22 cellular contexts compared by ENCODE assay signal in the genomic region with DNA sequence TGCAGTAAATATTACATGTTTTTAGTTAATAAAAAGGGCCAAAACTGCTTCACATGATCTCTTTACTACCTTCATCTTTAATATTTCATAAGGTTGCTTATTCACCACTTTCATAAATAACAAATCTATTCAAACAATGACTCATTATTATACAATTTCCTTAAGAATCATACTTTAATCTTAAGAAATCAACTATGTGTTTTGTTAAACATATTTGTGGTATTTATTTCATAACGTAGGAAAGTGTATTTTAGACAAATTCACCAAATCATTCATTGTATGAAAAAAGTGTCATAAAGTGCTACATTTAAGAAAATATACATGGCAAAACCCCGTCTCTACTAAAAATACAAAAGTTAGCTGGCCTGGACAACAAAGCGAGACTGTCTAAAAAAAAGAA.
A peak's percentile ranks its signal among the peaks of the same experiment; 100 is the strongest.
DNase-seq lines count a peak whose midpoint lies in the region; ATAC-seq and TF ChIP-seq lines count a peak whose summit lies in the region.
"Had no signal": no experiment of that assay in that cellular context is flagged by ENCODE, and none has a peak within 500 bp of the region (broad histone marks: within the 10 kb centered on the region; RNA-seq: fewer than 3 reads in every experiment).

No MANE protein-coding gene starts in this region.

- POLR2A ChIA-PET in MCF 10A (lab: Yijun Ruan, JAX) = interaction anchor here (1.5 to 2.7 kb wide), 5 partner anchors 23 to 89 kb away, joined by 4 to 11 read pairs (median 6); no protein-coding TSS in a partner anchor
- POLR2A ChIA-PET in GM10248 (lab: Yijun Ruan, JAX) = no interaction called here

- CTCF ChIA-PET in MCF 10A (lab: Yijun Ruan, JAX) (no interaction called here), GM10248 (lab: Yijun Ruan, JAX) (no interaction called here)

- peaks cover 13% of the 10 kb centered on the region for H3K9me3 Mint-ChIP-seq in MCF 10A (ENCODE audit: unreplicated experiment)

- TF ChIP-seq POLR2A in breast epithelium (IDR thresholded peaks at IDR 0.05) = no peak

- TF ChIP-seq CTCF in MCF 10A (IDR thresholded peaks at IDR 0.05; ENCODE audit: unreplicated experiment) (no peak), breast epithelium (IDR thresholded peaks at IDR 0.05) (no peak), astrocyte of the spinal cord (IDR thresholded peaks at IDR 0.05; ENCODE audit: low read depth, low read length) (no peak), fibroblast of pulmonary artery (IDR thresholded peaks at IDR 0.05; ENCODE audit: low read length, missing control alignments) (no peak), GM10248 (IDR thresholded peaks at IDR 0.05; ENCODE audit: control extremely low read depth, extremely low read depth, low read depth, missing control alignments) (no peak)

- in situ Hi-C loops in astrocyte of the spinal cord (cut with HindIII; ENCODE audit: low sequenced_read_pairs) = no loop called here

- no peak overlapping the region for H3K27ac ChIP-seq in breast epithelium
- H3K27ac ChIP-seq: prostate gland had no signal

- H3K36me3 ChIP-seq in breast epithelium = no peaks in the 10 kb centered on the region
- H3K36me3 ChIP-seq: prostate gland had no signal

- H3K4me3 ChIP-seq in breast epithelium (no peak overlapping the region), astrocyte of the spinal cord (ENCODE audit: low read depth, low read length) (no peak overlapping the region), fibroblast of pulmonary artery (replicated peaks; ENCODE audit: low read depth, low read length) (no peak overlapping the region)
- H3K4me3 ChIP-seq: GM23338, prostate gland had no signal

- no peaks in the 10 kb centered on the region for H3K9me3 ChIP-seq in breast epithelium
- H3K9me3 ChIP-seq: prostate gland had no signal

- H3K4me3 Mint-ChIP-seq in MCF 10A (ENCODE audit: unreplicated experiment) = peak overlapping the region; percentile 56
- H3K4me3 Mint-ChIP-seq: effector memory CD8-positive, alpha-beta T cell; GM23338; natural killer cell; stimulated activated naive B cell treated with anti-CD40 and anti-IgM and Interleukin-4, amounts not matched to agents 10 μg/mL and 1 μg/mL and 100 μg/mL, for 72 hours had no signal

- DNase-seq in MCF 10A (ENCODE audit: unreplicated experiment) (peak; percentile 70), breast epithelium (ENCODE audit: low spot score in 2 of 2) (no peak), astrocyte of the spinal cord (ENCODE audit: low read depth, low spot score) (peak; percentile 54), fibroblast of pulmonary artery (ENCODE audit: low read depth) (peak; percentile 75), RPMI8226 (no peak), GM10248 (ENCODE audit: extremely low spot score) (no peak)
- DNase-seq: 8988T; activated CD8-positive, alpha-beta memory T cell treated with anti-CD3 and anti-CD28 coated beads, Interleukin-2, amount 50 U/mL, for 48 hours; activated naive CD4-positive, alpha-beta T cell treated with Interleukin-2 at 50 U/mL for 16 hours; caudate nucleus; effector memory CD8-positive, alpha-beta T cell; glutamatergic neuron; mesenchymal stem cell; natural killer cell; NCI-H1436 treated with DMSO at 0.1 percent for 48 hours; NCI-H2227 treated with DMSO at 0.1 percent for 48 hours; stimulated activated naive B cell treated with anti-CD40 and anti-IgM and Interleukin-4, amounts not matched to agents 10 μg/mL and 1 μg/mL and 100 μg/mL, for 72 hours; trophoblast cell had no signal

- peaks cover 39% of the 10 kb centered on the region for H3K4me1 Mint-ChIP-seq in MCF 10A (ENCODE audit: insufficient read depth, unreplicated experiment)
- H3K4me1 Mint-ChIP-seq: GM23338; natural killer cell; stimulated activated naive B cell treated with anti-CD40 and anti-IgM and Interleukin-4, amounts not matched to agents 10 μg/mL and 1 μg/mL and 100 μg/mL, for 72 hours had no signal

- H3K27me3 ChIP-seq in breast epithelium = no peaks in the 10 kb centered on the region

- H3K36me3 Mint-ChIP-seq in MCF 10A (ENCODE audit: insufficient read depth, unreplicated experiment) = no peaks in the 10 kb centered on the region
- H3K36me3 Mint-ChIP-seq: natural killer cell; stimulated activated naive B cell treated with anti-CD40 and anti-IgM and Interleukin-4, amounts not matched to agents 10 μg/mL and 1 μg/mL and 100 μg/mL, for 72 hours had no signal

- H3K27ac Mint-ChIP-seq in MCF 10A (ENCODE audit: low read depth, unreplicated experiment) = peak overlapping the region; percentile 95
- H3K27ac Mint-ChIP-seq: effector memory CD8-positive, alpha-beta T cell; GM23338; natural killer cell; stimulated activated naive B cell treated with anti-CD40 and anti-IgM and Interleukin-4, amounts not matched to agents 10 μg/mL and 1 μg/mL and 100 μg/mL, for 72 hours had no signal

- intact Hi-C loops in MCF 10A (cut with micrococcal nuclease) (loop anchor here (1.0 kb wide), 1 partner anchor 56 kb away; no protein-coding TSS in a partner anchor), breast epithelium (cut with DNase I; ENCODE audit: low total_unique reads) (no loop called here)

- no peaks in the 10 kb centered on the region for H3K4me1 ChIP-seq in breast epithelium
- H3K4me1 ChIP-seq: prostate gland had no signal

- BruUV-seq in MCF 10A (replicated peaks; lab: Mats Ljungman, UMichigan) = no TSS peak

- H3K27me3 Mint-ChIP-seq in MCF 10A (ENCODE audit: insufficient read depth, unreplicated experiment) = no peaks in the 10 kb centered on the region
- H3K27me3 Mint-ChIP-seq: effector memory CD8-positive, alpha-beta T cell; stimulated activated naive B cell treated with anti-CD40 and anti-IgM and Interleukin-4, amounts not matched to agents 10 μg/mL and 1 μg/mL and 100 μg/mL, for 72 hours had no signal

- ATAC-seq in GM21515 (IDR thresholded peaks at IDR 0.05; ENCODE audit: unreplicated experiment) (no peak), HG03025 (IDR thresholded peaks at IDR 0.05; ENCODE audit: low FRiP score, unreplicated experiment) (no peak)
- ATAC-seq: effector memory CD8-positive, alpha-beta T cell; GM23338; natural killer cell; stimulated activated naive B cell treated with anti-CD40 and anti-IgM and Interleukin-4, amounts not matched to agents 10 μg/mL and 1 μg/mL and 100 μg/mL, for 72 hours had no signal

Comparison
In these comparisons a context has a peak if more than half of its experiments do, and no peak if none do; other contexts are left out.
1. DNase-seq: peak in MCF 10A (single experiment), astrocyte of the spinal cord (single experiment) and fibroblast of pulmonary artery (single experiment); none in breast epithelium (0 of 2), RPMI8226 (single experiment) and GM10248 (single experiment).